Comparison of ENCODE assay signal across 23 cellular contexts in the genomic region with DNA sequence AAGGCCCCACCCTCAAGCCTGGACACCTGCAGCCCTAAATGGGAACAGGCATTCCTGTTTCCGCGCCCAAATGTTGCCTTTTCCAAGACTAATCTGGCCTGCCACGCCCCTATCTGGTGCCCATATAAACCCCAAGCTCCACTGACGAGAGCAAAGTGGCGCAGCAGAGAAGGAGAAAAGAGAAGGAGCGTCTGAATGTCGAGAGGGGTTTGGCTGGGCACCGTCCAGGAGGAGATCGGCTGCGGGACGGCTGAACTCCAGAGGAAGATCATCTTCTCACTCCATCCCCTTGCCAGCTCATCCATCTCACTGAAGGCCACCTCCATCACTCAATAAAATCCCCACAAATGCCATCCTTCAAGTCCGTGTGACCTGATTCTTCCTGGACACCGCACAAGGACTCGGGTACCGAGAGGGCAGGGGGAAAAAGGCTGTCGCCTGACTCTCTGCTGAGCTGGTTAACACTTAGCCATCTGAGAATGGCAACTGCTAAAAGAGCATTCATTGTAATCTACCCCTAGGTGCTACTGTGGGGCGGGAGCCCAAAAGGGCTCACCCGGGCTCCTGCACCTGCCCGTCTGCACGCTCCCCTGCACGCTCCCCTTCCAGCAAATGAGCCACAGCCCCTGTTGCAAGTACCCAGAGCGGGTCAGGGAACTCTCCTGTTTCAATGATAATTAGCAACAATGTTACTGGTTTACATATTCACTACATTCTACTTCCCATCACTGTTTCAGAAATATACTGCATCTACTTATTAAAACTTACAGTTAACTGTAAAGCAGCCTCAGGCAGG. TPM values are rescaled to one million over a fixed set of nuclear protein-coding genes. Genes with fewer than 3 reads are reported as not detected.
DNase-seq lines count a peak whose midpoint lies in the region; ATAC-seq and TF ChIP-seq lines count a peak whose summit lies in the region.
"Had no signal": no experiment of that assay in that cellular context is flagged by ENCODE, and none has a peak within 500 bp of the region (broad histone marks: within the 10 kb centered on the region; RNA-seq: fewer than 3 reads in every experiment).

No MANE protein-coding gene starts in this region.

- H3K27me3 ChIP-seq in CD4-positive, alpha-beta T cell (ENCODE audit: control insufficient read depth, insufficient read depth, low read length): no peaks in the 10 kb centered on the region
- H3K27me3 ChIP-seq in Karpas-422 (ENCODE audit: low read length) (no peaks in the 10 kb centered on the region), endodermal cell (ENCODE audit: control insufficient read depth, insufficient read depth, low read length, poor library complexity, severe bottlenecking) (no peaks in the 10 kb centered on the region), osteoblast (ENCODE audit: insufficient read depth, low read length) (no peaks in the 10 kb centered on the region), brain microvascular endothelial cell (replicated peaks) (no peaks in the 10 kb centered on the region)
- H3K27me3 ChIP-seq: SJCRH30 had no signal

- in situ Hi-C loops in brain microvascular endothelial cell (cut with HindIII; ENCODE audit: low pct_ligation_motif_present, low sequenced_read_pairs): no loop called here

- H3K4me3 Mint-ChIP-seq in CD4-positive, alpha-beta T cell: no peak overlapping the region
- H3K4me3 Mint-ChIP-seq in endodermal cell: no peak overlapping the region
- no peak overlapping the region for H3K4me3 Mint-ChIP-seq in activated CD4-positive, alpha-beta T cell treated with anti-CD3 and anti-CD28 coated beads for 36 hours
- H3K4me3 Mint-ChIP-seq: CD14-positive monocyte had no signal

- intact Hi-C loops in CD4-positive, alpha-beta T cell (cut with DNase I, micrococcal nuclease): no loop called here
- intact Hi-C loops in activated CD4-positive, alpha-beta T cell treated with anti-CD3 and anti-CD28 coated beads for 36 hours (cut with DNase I, micrococcal nuclease): no loop called here

- POLR2A ChIA-PET in CD4-positive, alpha-beta T cell (lab: Charles Lee): no interaction called here
- POLR2A ChIA-PET in activated CD4-positive, alpha-beta T cell treated with anti-CD3 and anti-CD28 coated beads for 36 hours (lab: Charles Lee): no interaction called here

- no peak overlapping the region for H3K27ac ChIP-seq in CD4-positive, alpha-beta T cell (ENCODE audit: low read depth, low read length)
- H3K27ac ChIP-seq in Karpas-422 (ENCODE audit: low read length) (peak overlapping the region; percentile 100), endodermal cell (ENCODE audit: low read depth, low read length) (peak overlapping the region; percentile 18), osteoblast (ENCODE audit: low read depth, low read length) (no peak overlapping the region), brain microvascular endothelial cell (no peak overlapping the region)
- H3K27ac ChIP-seq: GM23248, SJCRH30 had no signal

- no peak for ATAC-seq in CD4-positive, alpha-beta T cell (ENCODE audit: poor library complexity)
- ATAC-seq in activated CD4-positive, alpha-beta T cell treated with anti-CD3 and anti-CD28 coated beads for 36 hours: no peak
- ATAC-seq: Panc1 had no signal

- H3K27ac Mint-ChIP-seq in CD4-positive, alpha-beta T cell: peak overlapping the region; percentile 49
- H3K27ac Mint-ChIP-seq in endodermal cell: no peak overlapping the region
- H3K27ac Mint-ChIP-seq in activated CD4-positive, alpha-beta T cell treated with anti-CD3 and anti-CD28 coated beads for 36 hours: no peak overlapping the region

- CTCF ChIA-PET in CD4-positive, alpha-beta T cell (lab: Charles Lee): no interaction called here
- CTCF ChIA-PET in activated CD4-positive, alpha-beta T cell treated with anti-CD3 and anti-CD28 coated beads for 36 hours (lab: Charles Lee): no interaction called here

- H3K36me3 ChIP-seq in Karpas-422 (ENCODE audit: insufficient read depth, low read length) (peaks cover 9% of the 10 kb centered on the region), endodermal cell (ENCODE audit: control insufficient read depth, insufficient read depth, low read length) (no peaks in the 10 kb centered on the region), osteoblast (ENCODE audit: insufficient read depth, low read length) (no peaks in the 10 kb centered on the region), brain microvascular endothelial cell (replicated peaks) (no peaks in the 10 kb centered on the region)
- H3K36me3 ChIP-seq: SJCRH30 had no signal

- H3K4me1 ChIP-seq in Karpas-422 (ENCODE audit: low read length) (peaks cover 93% of the 10 kb centered on the region), endodermal cell (ENCODE audit: control insufficient read depth, insufficient read depth, low read length) (no peaks in the 10 kb centered on the region), osteoblast (ENCODE audit: insufficient read depth, low read length) (peaks cover 4% of the 10 kb centered on the region)
- H3K4me1 ChIP-seq: SJCRH30 had no signal

- H3K9me2 ChIP-seq in Karpas-422 (replicated peaks; ENCODE audit: insufficient read depth, low read length): no peaks in the 10 kb centered on the region

- H3K9me3 Mint-ChIP-seq in CD4-positive, alpha-beta T cell: no peaks in the 10 kb centered on the region
- peaks cover 4% of the 10 kb centered on the region for H3K9me3 Mint-ChIP-seq in endodermal cell
- no peaks in the 10 kb centered on the region for H3K9me3 Mint-ChIP-seq in activated CD4-positive, alpha-beta T cell treated with anti-CD3 and anti-CD28 coated beads for 36 hours (ENCODE audit: low read depth)

- no peaks in the 10 kb centered on the region for H3K27me3 Mint-ChIP-seq in CD4-positive, alpha-beta T cell
- H3K27me3 Mint-ChIP-seq in endodermal cell (ENCODE audit: insufficient read depth): no peaks in the 10 kb centered on the region
- no peaks in the 10 kb centered on the region for H3K27me3 Mint-ChIP-seq in activated CD4-positive, alpha-beta T cell treated with anti-CD3 and anti-CD28 coated beads for 36 hours

- H3K4me2 ChIP-seq in Karpas-422 (ENCODE audit: low read depth, low read length, poor library complexity, severe bottlenecking): peak overlapping the region; percentile 83
- H3K4me2 ChIP-seq in osteoblast (ENCODE audit: insufficient read depth, low read length): no peak overlapping the region

- H3K79me2 ChIP-seq in Karpas-422 (ENCODE audit: low read length) (peaks cover 60% of the 10 kb centered on the region), osteoblast (ENCODE audit: insufficient read depth, low read length) (peaks cover 85% of the 10 kb centered on the region)

- DNase-seq in CD4-positive, alpha-beta T cell: no peak
- DNase-seq in Karpas-422 (peak; percentile 95), endodermal cell (no peak), osteoblast (ENCODE audit: insufficient read length, low spot score, missing footprints) (peak; percentile 13), brain microvascular endothelial cell (no peak), putamen (ENCODE audit: low spot score) (no peak), amygdala (lab: John Stamatoyannopoulos, UW) (no peak)
- no peak for DNase-seq in activated CD4-positive, alpha-beta T cell treated with anti-CD3 and anti-CD28 coated beads for 36 hours
- DNase-seq: COR-L47, DMS 273 treated with DMSO at 0.1 percent for 48 hours, DND-41, HCEC 1CT, KG1, NCI-H1092 treated with DMSO at 0.1 percent for 48 hours, NCI-H1436 treated with DMSO at 0.1 percent for 48 hours, NCI-H1930, NCI-H2227 treated with DMSO at 0.1 percent for 48 hours, NCI-H510A, NCI-H748 treated with DMSO at 0.1 percent for 48 hours, SJCRH30 had no signal

- H3K9me3 ChIP-seq in CD4-positive, alpha-beta T cell (ENCODE audit: control insufficient read depth, low read length): no peaks in the 10 kb centered on the region
- H3K9me3 ChIP-seq in Karpas-422 (ENCODE audit: low read length) (peaks cover 4% of the 10 kb centered on the region; the same call in 1 of the 2 replicates), endodermal cell (ENCODE audit: control insufficient read depth, low read length) (no peaks in the 10 kb centered on the region), osteoblast (ENCODE audit: low read depth, low read length) (no peaks in the 10 kb centered on the region)

- peaks cover 6% of the 10 kb centered on the region for H3K36me3 Mint-ChIP-seq in CD4-positive, alpha-beta T cell (ENCODE audit: low read depth)
- H3K36me3 Mint-ChIP-seq in endodermal cell (ENCODE audit: low read depth): no peaks in the 10 kb centered on the region
- H3K36me3 Mint-ChIP-seq in activated CD4-positive, alpha-beta T cell treated with anti-CD3 and anti-CD28 coated beads for 36 hours (ENCODE audit: low read depth): peaks cover 16% of the 10 kb centered on the region

- peak overlapping the region; percentile 73 for H3K4me3 ChIP-seq in Karpas-422 (ENCODE audit: low read length)
- H3K4me3 ChIP-seq in endodermal cell (ENCODE audit: low read length): no peak overlapping the region
- no peak overlapping the region for H3K4me3 ChIP-seq in osteoblast (ENCODE audit: insufficient read depth, low read length)
- no peak overlapping the region for H3K4me3 ChIP-seq in brain microvascular endothelial cell (ENCODE audit: low read depth, low read length)
- H3K4me3 ChIP-seq: GM23248, SJCRH30 had no signal

- peak overlapping the region; percentile 89 for H3K9ac ChIP-seq in Karpas-422 (ENCODE audit: low read length)
- no peak overlapping the region for H3K9ac ChIP-seq in endodermal cell (ENCODE audit: extremely low read depth, low read length, poor library complexity, severe bottlenecking)
- H3K9ac ChIP-seq: GM23248 had no signal

- H4K20me1 ChIP-seq in Karpas-422 (ENCODE audit: insufficient read depth, low read depth, low read length) (0 out of 2 replicates have a peak, but pooled peaks cover 5% of the 10 kb centered on the region), osteoblast (ENCODE audit: insufficient read depth, low read length) (peaks cover 51% of the 10 kb centered on the region)

- WGBS in endodermal cell (ENCODE audit: insufficient coverage in 1 of 2, insufficient read length in 1 of 2), 2 experiments: 90 to 99% methylated on average over 13 to 21 of the region's 22 CpGs

- no peak overlapping the region for H2AFZ ChIP-seq in Karpas-422 (ENCODE audit: low read length)
- H2AFZ ChIP-seq in osteoblast (ENCODE audit: low read length): no peak overlapping the region
- H2AFZ ChIP-seq: GM23248 had no signal

- no peak for TF ChIP-seq CTCF in CD4-positive, alpha-beta T cell (IDR thresholded peaks at IDR 0.05)
- TF ChIP-seq CTCF in endodermal cell (conservative IDR thresholded peaks at IDR 0.05): no peak
- TF ChIP-seq CTCF in osteoblast (IDR thresholded peaks at IDR 0.05; ENCODE audit: extremely low read depth, low read depth, low read length): no peak
- TF ChIP-seq CTCF in brain microvascular endothelial cell (IDR thresholded peaks at IDR 0.05; ENCODE audit: low read depth, low read length, missing control alignments): no peak

- H3K4me1 Mint-ChIP-seq in CD4-positive, alpha-beta T cell (ENCODE audit: low read depth): peaks cover 75% of the 10 kb centered on the region
- peaks cover 37% of the 10 kb centered on the region for H3K4me1 Mint-ChIP-seq in endodermal cell
- H3K4me1 Mint-ChIP-seq in activated CD4-positive, alpha-beta T cell treated with anti-CD3 and anti-CD28 coated beads for 36 hours: peaks cover 38% of the 10 kb centered on the region

RNA-seq across cellular contexts. Expression of a gene that starts 23.5 kb away (rescaled TPM):
- total RNA-seq in CD4-positive, alpha-beta T cell: 10 to 100 TPM; 11.1 to 12.5 TPM
- total RNA-seq in Karpas-422 (2014; rRNA removed; shearing (Covaris generic); ENCODE audit: low replicate concordance): 19.5 and 19.7 TPM in 2 replicates
- total RNA-seq in endodermal cell (10 to 100 TPM; 25.5 to 39.9 TPM), osteoblast (4.3 and 4.7 TPM in 2 replicates)
- 23.0 TPM for polyA plus RNA-seq in endodermal cell (2013, experiment 1 of 2)
- polyA plus RNA-seq in endodermal cell (2013, experiment 2 of 2): 24.8 TPM
- 10 to 100 TPM; 15.4 to 27.1 TPM for total RNA-seq in activated CD4-positive, alpha-beta T cell treated with anti-CD3 and anti-CD28 coated beads for 36 hours

Comparison
In these comparisons a context has a peak if more than half of its experiments do, and no peak if none do; other contexts are left out.
1. DNase-seq: peak in Karpas-422 (single experiment) and osteoblast (single experiment); none in CD4-positive, alpha-beta T cell (0 of 10), endodermal cell (single experiment), brain microvascular endothelial cell (single experiment), activated CD4-positive, alpha-beta T cell treated with anti-CD3 and anti-CD28 coated beads for 36 hours (single experiment), putamen (single experiment) and amygdala (0 of 56).
2. H3K27ac ChIP-seq: peak in Karpas-422 (single experiment) and endodermal cell (single experiment); none in CD4-positive, alpha-beta T cell (single experiment), osteoblast (single experiment) and brain microvascular endothelial cell (single experiment).